ENCODE assay signal across 25 cellular contexts in genomic region chr15:33113666-33114483, GRCh38.
DNase-seq lines count a peak whose midpoint lies in the region; ATAC-seq and TF ChIP-seq lines count a peak whose summit lies in the region.
"Had no signal": no experiment of that assay in that cellular context is flagged by ENCODE, and none has a peak within 500 bp of the region (broad histone marks: within the 10 kb centered on the region; RNA-seq: fewer than 3 reads in every experiment).

No MANE protein-coding gene starts in this region.

- TF ChIP-seq CTCF in foreskin keratinocyte (conservative IDR thresholded peaks at IDR 0.05): no peak

- ATAC-seq in foreskin keratinocyte: peak; percentile 48
- ATAC-seq in activated CD4-positive, CD25-positive, alpha-beta regulatory T cell treated with anti-CD3 and anti-CD28 coated beads, Interleukin-2, amount 50 U/mL, for 24 hours: no peak
- ATAC-seq: activated naive CD8-positive, alpha-beta T cell treated with anti-CD3 and anti-CD28 coated beads, Interleukin-2, amount 50 U/mL, for 24 hours; body of pancreas; effector memory CD8-positive, alpha-beta T cell; left ventricle myocardium superior had no signal

- H3K27ac ChIP-seq in foreskin keratinocyte: no peak overlapping the region
- H3K27ac ChIP-seq: body of pancreas, coronary artery, skin epidermis had no signal

- no peaks in the 10 kb centered on the region for H3K4me1 ChIP-seq in foreskin keratinocyte
- H3K4me1 ChIP-seq: body of pancreas, upper lobe of left lung had no signal

- DNase-seq in NCI-H82 (lab: John Stamatoyannopoulos, UW) (peak; percentile 12), NCI-H82 treated with DMSO at 0.1 percent for 48 hours (lab: John Stamatoyannopoulos, UW; ENCODE audit: unreplicated experiment) (no peak), RPMI7951 (ENCODE audit: low read depth) (peak; percentile 53), foreskin keratinocyte (peak in 1 of 2 donors; percentile 25), renal cortical epithelial cell (ENCODE audit: low read depth) (peak; percentile 34), NCI-H1105 treated with DMSO at 0.1 percent for 48 hours (lab: John Stamatoyannopoulos, UW) (no peak)
- no peak for DNase-seq in central memory CD4-positive, alpha-beta T cell
- DNase-seq: 8988T; activated gamma-delta T cell treated with Interleukin-2 at 50 U/mL for 16 hours; activated naive CD8-positive, alpha-beta T cell treated with anti-CD3 and anti-CD28 coated beads, Interleukin-2, amount 50 U/mL, for 24 hours; activated T-cell treated with anti-CD3 and anti-CD28 coated beads, Interleukin-2, amount 50 U/mL, for 24 hours; body of pancreas; effector memory CD8-positive, alpha-beta T cell; hypothalamus; left ventricle myocardium superior; NCI-H1694 treated with DMSO at 0.1 percent for 48 hours; NCI-H2227 treated with DMSO at 0.1 percent for 48 hours; NCI-H748 treated with DMSO at 0.1 percent for 48 hours; OCI-M1; SHP77 treated with DMSO at 0.1 percent for 48 hours; stimulated activated CD4-positive, alpha-beta T cell treated with anti-CD3 and anti-CD28 coated beads, Interleukin-2, amount 100 ng/mL, for 24 hours; upper lobe of left lung had no signal

- H3K27me3 ChIP-seq in foreskin keratinocyte: no peaks in the 10 kb centered on the region
- H3K27me3 ChIP-seq: body of pancreas, upper lobe of left lung had no signal

Comparison
In these comparisons a context has a peak if more than half of its experiments do, and no peak if none do; other contexts are left out.
1. DNase-seq: peak in NCI-H82 (single experiment), RPMI7951 (single experiment) and renal cortical epithelial cell (single experiment); none in NCI-H82 treated with DMSO at 0.1 percent for 48 hours (single experiment), central memory CD4-positive, alpha-beta T cell (single experiment) and NCI-H1105 treated with DMSO at 0.1 percent for 48 hours (single experiment).